8 cellular contexts compared by ENCODE assay signal in the genomic region with DNA sequence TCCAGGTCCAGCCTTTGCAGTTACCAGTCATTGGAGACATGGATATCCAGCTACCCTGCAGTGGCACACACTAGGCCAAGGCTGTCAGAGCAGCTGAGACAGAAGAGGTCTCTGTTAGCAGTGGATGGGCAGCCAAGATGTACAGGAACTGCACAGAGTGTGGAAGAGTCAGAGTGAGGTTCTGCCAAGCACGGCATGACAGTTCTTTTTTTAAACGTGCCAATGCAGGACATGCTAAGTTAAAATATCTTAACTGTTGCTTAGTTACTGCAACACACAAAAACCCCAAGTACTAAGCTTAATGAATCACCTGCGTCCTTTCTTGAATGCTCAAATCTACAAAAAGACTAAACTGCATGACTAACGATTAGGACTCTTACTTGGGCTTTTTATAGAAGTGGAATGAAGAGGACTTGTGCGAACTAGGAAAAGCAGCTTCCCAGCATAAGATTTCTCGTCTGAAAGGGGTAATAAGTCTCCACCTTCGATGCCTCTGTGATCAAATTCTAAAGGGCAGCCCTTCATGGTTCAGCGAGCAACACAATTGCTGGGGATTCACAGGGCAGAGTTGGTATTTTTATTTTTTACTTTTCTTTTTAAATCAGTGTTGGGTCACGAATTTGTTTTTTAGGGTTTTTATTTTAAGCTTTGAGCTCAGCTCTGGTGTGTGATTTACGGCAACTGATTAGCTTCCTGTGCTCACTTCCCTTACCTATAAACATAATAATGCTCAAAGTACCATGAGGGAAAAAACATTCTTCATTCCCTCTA. TPM values are rescaled to one million over a fixed set of nuclear protein-coding genes. Genes with fewer than 3 reads are reported as not detected.
DNase-seq lines count a peak whose midpoint lies in the region; ATAC-seq and TF ChIP-seq lines count a peak whose summit lies in the region.

No MANE protein-coding gene starts in this region.

- H3K4me3 Mint-ChIP-seq in glutamatergic neuron (ENCODE audit: unreplicated experiment), result no peak overlapping the region

- peaks cover 27% of the 10 kb centered on the region for H3K4me1 ChIP-seq in muscle layer of colon (ENCODE audit: insufficient read depth, low read length)
- H3K4me1 ChIP-seq in aorta (ENCODE audit: control insufficient read depth in 1 of 2, insufficient read depth in 2 of 2, low read length in 2 of 2), result peaks cover 5% of the 10 kb centered on the region in 2 donors

- no peaks in the 10 kb centered on the region for H3K36me3 ChIP-seq in muscle layer of colon (ENCODE audit: insufficient read depth, low read length)
- H3K36me3 ChIP-seq in aorta (ENCODE audit: control insufficient read depth in 1 of 2, insufficient read depth in 2 of 2, low read length in 1 of 2), result no peaks in the 10 kb centered on the region

- H3K4me3 ChIP-seq in muscle layer of colon (ENCODE audit: low read depth in 1 of 2, low read length in 2 of 2), result peak overlapping the region in 1 of 2 donors; percentile 24
- peak overlapping the region in 1 of 2 donors; percentile 41 for H3K4me3 ChIP-seq in aorta (ENCODE audit: low read length in 2 of 2)

- no peaks in the 10 kb centered on the region for H3K36me3 Mint-ChIP-seq in glutamatergic neuron (ENCODE audit: unreplicated experiment)

- H3K9me3 ChIP-seq in muscle layer of colon (ENCODE audit: low read length), result no peaks in the 10 kb centered on the region
- no peaks in the 10 kb centered on the region for H3K9me3 ChIP-seq in aorta (ENCODE audit: control insufficient read depth, low read length)

- no peaks in the 10 kb centered on the region for H3K27me3 ChIP-seq in muscle layer of colon (ENCODE audit: control insufficient read depth in 1 of 2, insufficient read depth in 2 of 2, low read length in 2 of 2)
- no peaks in the 10 kb centered on the region for H3K27me3 ChIP-seq in aorta (ENCODE audit: control insufficient read depth in 1 of 2, insufficient read depth in 2 of 2, low read length in 1 of 2)

- intact Hi-C loops in Right ventricle myocardium inferior (cut with DNase I) (no loop called here), cardiac septum (cut with DNase I) (no loop called here), aorta (cut with DNase I) (no loop called here)

- DNase-seq in Right ventricle myocardium inferior (ENCODE audit: missing footprints), result no peak
- no peak for DNase-seq in cardiac septum (ENCODE audit: low spot score)
- peak; percentile 26 for DNase-seq in SK-MEL-5 (ENCODE audit: low read depth, low spot score)
- DNase-seq in dermis blood vessel endothelial cell, result peak; percentile 79
- DNase-seq in aorta, result no peak
- no peak for DNase-seq in glutamatergic neuron

- no peaks in the 10 kb centered on the region for H3K27me3 Mint-ChIP-seq in glutamatergic neuron (ENCODE audit: unreplicated experiment)

- peaks cover 1% of the 10 kb centered on the region for H3K9me3 Mint-ChIP-seq in glutamatergic neuron (ENCODE audit: unreplicated experiment)

- TF ChIP-seq CTCF in glutamatergic neuron (IDR thresholded peaks at IDR 0.05; ENCODE audit: partially characterized antibody, unreplicated experiment), result no peak

- in situ Hi-C loops in SK-MEL-5 (cut with HindIII; ENCODE audit: low pct_unique_long_range_greater_than_20kb, low sequenced_read_pairs), result no loop called here

- peak; percentile 95 for ATAC-seq in Right ventricle myocardium inferior
- ATAC-seq in HG02840 (IDR thresholded peaks at IDR 0.05; ENCODE audit: low FRiP score, unreplicated experiment), result peak; percentile 36
- ATAC-seq in aorta (ENCODE audit: low FRiP score), result peak; percentile 79

- H3K9ac ChIP-seq in muscle layer of colon (ENCODE audit: low read length), result peak overlapping the region; percentile 33

- no peak overlapping the region for H3K27ac Mint-ChIP-seq in glutamatergic neuron (ENCODE audit: unreplicated experiment)

- H3K27ac ChIP-seq in muscle layer of colon (ENCODE audit: low read depth, low read length) (peak overlapping the region; percentile 52), aorta (ENCODE audit: low read depth in 1 of 2, low read length in 2 of 2) (peak overlapping the region; percentile 82 to 99)

- H3K4me1 Mint-ChIP-seq in glutamatergic neuron (ENCODE audit: low read depth, unreplicated experiment), result peaks cover 5% of the 10 kb centered on the region

- WGBS in aorta, 2 donors, result 6% methylated on average over 10 of the region's 10 CpGs

RNA-seq across cellular contexts. Expression of a gene that starts 20.6 kb away (rescaled TPM):
- total RNA-seq in Right ventricle myocardium inferior, result 65.0 TPM
- total RNA-seq in cardiac septum, result 75.2 TPM
- 55.1 and 56.4 TPM in 2 replicates for total RNA-seq in SK-MEL-5 (2014; rRNA removed; shearing (Covaris generic))
- 196 and 229 TPM in 2 replicates for polyA plus RNA-seq in SK-MEL-5 (2015; cell fraction: cytosol; rRNA removed)
- 73.7 and 81.6 TPM in 2 replicates for polyA plus RNA-seq in SK-MEL-5 (2015; cell fraction: nucleus; rRNA removed)
- 22.5 and 35.2 TPM in 2 replicates for total RNA-seq in dermis blood vessel endothelial cell
- 100 to 1,000 TPM in 1 of 2 donors, 10 to 100 TPM in 1; 83.5 to 101 TPM for total RNA-seq in aorta
- polyA plus RNA-seq in aorta, result 10 to 100 TPM; 28.2 to 41.9 TPM
- total RNA-seq in glutamatergic neuron (ENCODE audit: unreplicated experiment), result 97.9 TPM

RNA-seq across cellular contexts. Expression of a gene that starts 45.0 kb away (rescaled TPM):
- total RNA-seq in Right ventricle myocardium inferior (14.0 TPM), cardiac septum (19.8 TPM), dermis blood vessel endothelial cell (21.4 and 25.5 TPM in 2 replicates), aorta (10 to 100 TPM; 22.6 to 32.8 TPM), glutamatergic neuron (ENCODE audit: unreplicated experiment) (39.1 TPM)
- total RNA-seq in SK-MEL-5 (2014; rRNA removed; shearing (Covaris generic)), result 15.7 and 16.4 TPM in 2 replicates
- 9.2 and 11.7 TPM in 2 replicates for polyA plus RNA-seq in SK-MEL-5 (2015; cell fraction: cytosol; rRNA removed)
- 41.4 and 45.4 TPM in 2 replicates for polyA plus RNA-seq in SK-MEL-5 (2015; cell fraction: nucleus; rRNA removed)
- polyA plus RNA-seq in aorta, result 1 to 10 TPM; 7.6 to 9.5 TPM

RNA-seq across cellular contexts. Expression of a gene that starts 45.2 kb away (rescaled TPM):
- total RNA-seq in Right ventricle myocardium inferior (1.9 TPM), cardiac septum (1.8 TPM), dermis blood vessel endothelial cell (8.3 and 16.7 TPM in 2 replicates), aorta (1 to 10 TPM; 2.0 to 2.6 TPM), glutamatergic neuron (ENCODE audit: unreplicated experiment) (13.9 TPM)
- 13.6 and 16.7 TPM in 2 replicates for total RNA-seq in SK-MEL-5 (2014; rRNA removed; shearing (Covaris generic))
- polyA plus RNA-seq in SK-MEL-5 (2015; cell fraction: cytosol; rRNA removed), result 8.5 and 16.5 TPM in 2 replicates
- polyA plus RNA-seq in SK-MEL-5 (2015; cell fraction: nucleus; rRNA removed), result 13.5 and 13.8 TPM in 2 replicates
- under 1 TPM; 0.25 to 0.61 TPM for polyA plus RNA-seq in aorta

RNA-seq across cellular contexts. Expression of a gene that starts 57.0 kb away (rescaled TPM):
- total RNA-seq in Right ventricle myocardium inferior (265 TPM), cardiac septum (129 TPM), dermis blood vessel endothelial cell (62.5 and 202 TPM in 2 replicates), aorta (100 to 1,000 TPM; 104 to 155 TPM), glutamatergic neuron (ENCODE audit: unreplicated experiment) (not detected)
- total RNA-seq in SK-MEL-5 (2014; rRNA removed; shearing (Covaris generic)), result 2,048 and 2,147 TPM in 2 replicates
- polyA plus RNA-seq in SK-MEL-5 (2015; cell fraction: cytosol; rRNA removed), result 1,731 and 2,172 TPM in 2 replicates
- 829 and 918 TPM in 2 replicates for polyA plus RNA-seq in SK-MEL-5 (2015; cell fraction: nucleus; rRNA removed)
- 100 to 1,000 TPM; 272 to 547 TPM for polyA plus RNA-seq in aorta

Comparison
In these comparisons a context has a peak if more than half of its experiments do, and no peak if none do; other contexts are left out.
1. ATAC-seq: peak in every context shown above with its lines; median percentile 95 in Right ventricle myocardium inferior; 79 in aorta; 36 in HG02840.
2. DNase-seq: peak in SK-MEL-5 (single experiment) and dermis blood vessel endothelial cell (single experiment); none in Right ventricle myocardium inferior (single experiment), cardiac septum (single experiment), aorta (0 of 2) and glutamatergic neuron (single experiment).